ENCODE assay signal across 8 cellular contexts in the genomic region with DNA sequence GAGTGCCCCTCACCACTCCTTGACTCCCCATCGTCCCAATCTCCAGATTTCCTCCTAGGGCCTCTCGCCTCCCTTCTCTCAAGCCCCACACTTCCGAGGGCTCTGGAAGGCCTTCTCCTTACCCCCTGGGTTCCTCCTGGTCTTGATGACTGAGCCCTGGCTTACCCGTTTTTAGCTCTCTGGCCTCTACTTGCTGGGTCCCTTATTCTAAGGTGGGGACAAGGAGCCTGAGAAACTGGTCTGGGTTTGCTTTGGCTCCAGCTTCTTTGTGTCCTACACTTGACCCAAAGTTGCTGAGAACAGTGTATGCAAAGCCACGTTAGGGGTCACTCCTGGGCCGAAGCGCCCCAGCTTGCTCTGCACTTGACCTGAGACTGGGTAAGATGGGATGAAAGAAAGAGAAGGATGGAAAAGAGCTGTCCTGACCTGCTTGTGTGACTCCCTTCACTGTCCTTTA. TPM values are rescaled to one million over a fixed set of nuclear protein-coding genes. Genes with fewer than 3 reads are reported as not detected.
A peak's percentile ranks its signal among the peaks of the same experiment; 100 is the strongest.
DNase-seq lines count a peak whose midpoint lies in the region; ATAC-seq and TF ChIP-seq lines count a peak whose summit lies in the region.

No MANE protein-coding gene starts in this region.

- no peaks in the 10 kb centered on the region for H3K9me3 Mint-ChIP-seq in activated T-cell treated with anti-CD3 and anti-CD28 coated beads, Interleukin-2, amount 50 U/mL, for 24 hours

- no peaks in the 10 kb centered on the region for H3K27me3 Mint-ChIP-seq in activated T-cell treated with anti-CD3 and anti-CD28 coated beads, Interleukin-2, amount 50 U/mL, for 24 hours

- H3K4me3 ChIP-seq in fibroblast of the aortic adventitia (ENCODE audit: low read depth, low read length) = peak overlapping the region; percentile 90

- DNase-seq in activated T-cell treated with anti-CD3 and anti-CD28 coated beads, Interleukin-2, amount 50 U/mL, for 24 hours = no peak
- DNase-seq in activated T-cell treated with anti-CD3 and anti-CD28 coated beads, Interleukin-2, amount 50 U/mL, for 1 hour = no peak
- DNase-seq in activated CD4-positive, alpha-beta T cell treated with anti-CD3 and anti-CD28 coated beads, Interleukin-2, amount 50 U/mL, for 1 hour = peak; percentile 13
- DNase-seq in fibroblast of the aortic adventitia (ENCODE audit: low read depth) (peak; percentile 20), omental fat pad (ENCODE audit: low spot score) (no peak), NCI-H1694 treated with DMSO at 0.1 percent for 48 hours (lab: John Stamatoyannopoulos, UW) (no peak)

- H3K4me1 Mint-ChIP-seq in activated T-cell treated with anti-CD3 and anti-CD28 coated beads, Interleukin-2, amount 50 U/mL, for 24 hours (ENCODE audit: low read depth) = peaks cover 39% of the 10 kb centered on the region

- no peak for TF ChIP-seq CTCF in fibroblast of the aortic adventitia (IDR thresholded peaks at IDR 0.05; ENCODE audit: insufficient read depth, low read length)
- no peak for TF ChIP-seq CTCF in omental fat pad (IDR thresholded peaks at IDR 0.05)

- H3K4me3 Mint-ChIP-seq in activated T-cell treated with anti-CD3 and anti-CD28 coated beads, Interleukin-2, amount 50 U/mL, for 24 hours = peak overlapping the region; percentile 99

- peak; percentile 5 for ATAC-seq in HG03139 (IDR thresholded peaks at IDR 0.05; ENCODE audit: unreplicated experiment)
- ATAC-seq in omental fat pad (ENCODE audit: low FRiP score) = peak; percentile 48
- no peak for ATAC-seq in GM19324 (IDR thresholded peaks at IDR 0.05; ENCODE audit: low FRiP score, unreplicated experiment)

- peak overlapping the region; percentile 98 for H3K27ac Mint-ChIP-seq in activated T-cell treated with anti-CD3 and anti-CD28 coated beads, Interleukin-2, amount 50 U/mL, for 24 hours

- peaks cover 54% of the 10 kb centered on the region for H3K36me3 Mint-ChIP-seq in activated T-cell treated with anti-CD3 and anti-CD28 coated beads, Interleukin-2, amount 50 U/mL, for 24 hours (ENCODE audit: low read depth)

RNA-seq across cellular contexts. Expression of a gene that starts 0.8 kb away (rescaled TPM):
- 17.9 and 26.7 TPM in 2 replicates for total RNA-seq in fibroblast of the aortic adventitia (ENCODE audit: low replicate concordance)
- 10 to 100 TPM in 3 of 4 donors, 1 to 10 TPM in 1; 8.3 to 17.7 (median 13.3) TPM for total RNA-seq in omental fat pad

RNA-seq across cellular contexts. Expression of a gene that starts 16.7 kb away (rescaled TPM):
- total RNA-seq in fibroblast of the aortic adventitia (ENCODE audit: low replicate concordance) = 34.7 and 76.8 TPM in 2 replicates
- total RNA-seq in omental fat pad = 10 to 100 TPM; 22.3 to 38.6 (median 27.7) TPM

Comparison
In these comparisons a context has a peak if more than half of its experiments do, and no peak if none do; other contexts are left out.
1. DNase-seq: peak in activated CD4-positive, alpha-beta T cell treated with anti-CD3 and anti-CD28 coated beads, Interleukin-2, amount 50 U/mL, for 1 hour (single experiment) and fibroblast of the aortic adventitia (single experiment); none in activated T-cell treated with anti-CD3 and anti-CD28 coated beads, Interleukin-2, amount 50 U/mL, for 24 hours (single experiment), activated T-cell treated with anti-CD3 and anti-CD28 coated beads, Interleukin-2, amount 50 U/mL, for 1 hour (single experiment), omental fat pad (single experiment) and NCI-H1694 treated with DMSO at 0.1 percent for 48 hours (single experiment).